In the genomic region with DNA sequence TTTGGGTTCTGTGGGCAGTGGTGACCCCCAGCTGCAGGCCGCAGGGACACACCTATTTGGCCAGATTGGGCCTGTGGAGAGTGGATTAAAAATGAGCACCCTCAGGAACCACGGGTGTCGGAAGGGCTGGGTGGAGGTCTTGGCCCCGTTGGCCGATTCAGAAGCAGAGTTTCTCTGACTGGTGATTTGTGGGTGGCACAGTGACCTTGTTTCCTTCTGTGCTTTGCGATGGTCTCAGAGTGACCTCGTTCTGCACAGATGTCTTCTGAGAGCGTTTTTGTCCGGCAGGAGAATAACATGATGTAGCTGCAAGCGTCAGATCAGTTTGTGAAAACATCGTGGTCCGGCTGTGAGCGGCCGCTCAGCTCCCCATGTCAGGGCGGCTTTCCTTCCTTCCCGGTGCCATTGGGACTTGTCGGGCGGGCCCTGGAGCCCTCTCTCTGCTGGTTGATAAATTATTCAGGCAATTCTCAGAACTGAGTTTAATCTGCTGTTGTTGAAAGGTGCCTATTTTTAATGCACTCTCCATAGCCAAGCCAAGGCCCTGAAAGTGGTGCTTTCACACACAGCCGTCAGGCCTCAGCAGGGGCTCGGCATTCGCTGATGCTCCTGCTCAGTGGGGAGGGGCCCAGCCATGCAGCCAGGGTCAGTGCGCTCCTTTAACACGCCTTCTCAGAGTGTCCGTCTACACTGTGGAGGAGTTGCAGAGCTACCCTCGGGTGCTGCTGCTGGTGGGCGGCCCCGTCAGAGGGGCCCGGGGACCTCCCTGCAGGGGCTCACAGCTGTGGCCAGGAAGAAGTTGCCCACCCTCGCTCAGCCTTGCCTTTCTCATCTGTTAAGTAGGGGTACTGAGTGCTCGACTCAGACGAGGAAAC, we compare ENCODE assay signal across 2 cellular contexts.
TF ChIP-seq lines count a peak whose summit lies in the region.

No MANE protein-coding gene starts in this region.

TF ChIP-seq in SK-N-SH, 30 proteins besides CTCF, POLR2A, EP300 and RAD21:
- TF ChIP-seq, protein P1, sequence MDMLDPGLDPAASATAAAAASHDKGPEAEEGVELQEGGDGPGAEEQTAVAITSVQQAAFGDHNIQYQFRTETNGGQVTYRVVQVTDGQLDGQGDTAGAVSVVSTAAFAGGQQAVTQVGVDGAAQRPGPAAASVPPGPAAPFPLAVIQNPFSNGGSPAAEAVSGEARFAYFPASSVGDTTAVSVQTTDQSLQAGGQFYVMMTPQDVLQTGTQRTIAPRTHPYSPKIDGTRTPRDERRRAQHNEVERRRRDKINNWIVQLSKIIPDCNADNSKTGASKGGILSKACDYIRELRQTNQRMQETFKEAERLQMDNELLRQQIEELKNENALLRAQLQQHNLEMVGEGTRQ (IDR thresholded peaks at IDR 0.05; ENCODE audit: borderline replicate concordance, low read depth, low read length), result no peak
- TF ChIP-seq CHD2 (IDR thresholded peaks at IDR 0.05; ENCODE audit: low read length, partially characterized antibody) (no peak), GATA2 (CRISPR knock-in tag; IDR thresholded peaks at IDR 0.05) (no peak), YY1 (IDR thresholded peaks at IDR 0.05; ENCODE audit: low read depth) (no peak), FOXM1 (IDR thresholded peaks at IDR 0.05; ENCODE audit: low read depth) (no peak), NFIC (IDR thresholded peaks at IDR 0.05; ENCODE audit: borderline replicate concordance) (no peak), TEAD4 (IDR thresholded peaks at IDR 0.05; ENCODE audit: borderline replicate concordance, insufficient read depth) (no peak), MEF2A (IDR thresholded peaks at IDR 0.05; ENCODE audit: borderline replicate concordance, low read depth) (no peak), RFX5 (IDR thresholded peaks at IDR 0.05; ENCODE audit: low read length) (no peak), NRF1 (IDR thresholded peaks at IDR 0.05; ENCODE audit: low read depth, low read length) (no peak), USF1 (IDR thresholded peaks at IDR 0.05; ENCODE audit: borderline replicate concordance, low read depth) (no peak), MXI1 (IDR thresholded peaks at IDR 0.05; ENCODE audit: low read depth, low read length) (no peak), GABPA (IDR thresholded peaks at IDR 0.05; ENCODE audit: low read depth) (no peak), TCF12 (IDR thresholded peaks at IDR 0.05) (no peak), SMC3 (IDR thresholded peaks at IDR 0.05; ENCODE audit: low read depth, low read length) (no peak), RCOR1 (IDR thresholded peaks at IDR 0.05; ENCODE audit: low read length) (no peak), ELF1 (IDR thresholded peaks at IDR 0.05) (no peak), FOSL2 (IDR thresholded peaks at IDR 0.05; ENCODE audit: borderline replicate concordance, low read depth) (no peak)
- TF ChIP-seq, protein P2, sequence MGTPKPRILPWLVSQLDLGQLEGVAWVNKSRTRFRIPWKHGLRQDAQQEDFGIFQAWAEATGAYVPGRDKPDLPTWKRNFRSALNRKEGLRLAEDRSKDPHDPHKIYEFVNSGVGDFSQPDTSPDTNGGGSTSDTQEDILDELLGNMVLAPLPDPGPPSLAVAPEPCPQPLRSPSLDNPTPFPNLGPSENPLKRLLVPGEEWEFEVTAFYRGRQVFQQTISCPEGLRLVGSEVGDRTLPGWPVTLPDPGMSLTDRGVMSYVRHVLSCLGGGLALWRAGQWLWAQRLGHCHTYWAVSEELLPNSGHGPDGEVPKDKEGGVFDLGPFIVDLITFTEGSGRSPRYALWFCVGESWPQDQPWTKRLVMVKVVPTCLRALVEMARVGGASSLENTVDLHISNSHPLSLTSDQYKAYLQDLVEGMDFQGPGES (IDR thresholded peaks at IDR 0.05; ENCODE audit: low read depth, low read length), result no peak
- TF ChIP-seq, protein P3, sequence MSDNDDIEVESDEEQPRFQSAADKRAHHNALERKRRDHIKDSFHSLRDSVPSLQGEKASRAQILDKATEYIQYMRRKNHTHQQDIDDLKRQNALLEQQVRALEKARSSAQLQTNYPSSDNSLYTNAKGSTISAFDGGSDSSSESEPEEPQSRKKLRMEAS (IDR thresholded peaks at IDR 0.05; ENCODE audit: low read depth), result no peak

TF ChIP-seq in SK-N-SH treated with all-trans-retinoic acid at 6 μM for 48 hours, 23 proteins besides CTCF, POLR2A, EP300 and RAD21 (continued from another document):
- TF ChIP-seq, protein P4, sequence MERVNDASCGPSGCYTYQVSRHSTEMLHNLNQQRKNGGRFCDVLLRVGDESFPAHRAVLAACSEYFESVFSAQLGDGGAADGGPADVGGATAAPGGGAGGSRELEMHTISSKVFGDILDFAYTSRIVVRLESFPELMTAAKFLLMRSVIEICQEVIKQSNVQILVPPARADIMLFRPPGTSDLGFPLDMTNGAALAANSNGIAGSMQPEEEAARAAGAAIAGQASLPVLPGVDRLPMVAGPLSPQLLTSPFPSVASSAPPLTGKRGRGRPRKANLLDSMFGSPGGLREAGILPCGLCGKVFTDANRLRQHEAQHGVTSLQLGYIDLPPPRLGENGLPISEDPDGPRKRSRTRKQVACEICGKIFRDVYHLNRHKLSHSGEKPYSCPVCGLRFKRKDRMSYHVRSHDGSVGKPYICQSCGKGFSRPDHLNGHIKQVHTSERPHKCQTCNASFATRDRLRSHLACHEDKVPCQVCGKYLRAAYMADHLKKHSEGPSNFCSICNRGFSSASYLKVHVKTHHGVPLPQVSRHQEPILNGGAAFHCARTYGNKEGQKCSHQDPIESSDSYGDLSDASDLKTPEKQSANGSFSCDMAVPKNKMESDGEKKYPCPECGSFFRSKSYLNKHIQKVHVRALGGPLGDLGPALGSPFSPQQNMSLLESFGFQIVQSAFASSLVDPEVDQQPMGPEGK (CRISPR knock-in tag; IDR thresholded peaks at IDR 0.05; ENCODE audit: borderline replicate concordance), result no peak
- no peak for TF ChIP-seq TCF4 (CRISPR knock-in tag; IDR thresholded peaks at IDR 0.05; ENCODE audit: borderline replicate concordance)
- TF ChIP-seq ZNF8 (CRISPR knock-in tag; IDR thresholded peaks at IDR 0.05), result no peak
- TF ChIP-seq OSR1 (CRISPR knock-in tag; IDR thresholded peaks at IDR 0.05), result no peak
- no peak for TF ChIP-seq ZNF70 (CRISPR knock-in tag; IDR thresholded peaks at IDR 0.05)
- TF ChIP-seq, protein P5, sequence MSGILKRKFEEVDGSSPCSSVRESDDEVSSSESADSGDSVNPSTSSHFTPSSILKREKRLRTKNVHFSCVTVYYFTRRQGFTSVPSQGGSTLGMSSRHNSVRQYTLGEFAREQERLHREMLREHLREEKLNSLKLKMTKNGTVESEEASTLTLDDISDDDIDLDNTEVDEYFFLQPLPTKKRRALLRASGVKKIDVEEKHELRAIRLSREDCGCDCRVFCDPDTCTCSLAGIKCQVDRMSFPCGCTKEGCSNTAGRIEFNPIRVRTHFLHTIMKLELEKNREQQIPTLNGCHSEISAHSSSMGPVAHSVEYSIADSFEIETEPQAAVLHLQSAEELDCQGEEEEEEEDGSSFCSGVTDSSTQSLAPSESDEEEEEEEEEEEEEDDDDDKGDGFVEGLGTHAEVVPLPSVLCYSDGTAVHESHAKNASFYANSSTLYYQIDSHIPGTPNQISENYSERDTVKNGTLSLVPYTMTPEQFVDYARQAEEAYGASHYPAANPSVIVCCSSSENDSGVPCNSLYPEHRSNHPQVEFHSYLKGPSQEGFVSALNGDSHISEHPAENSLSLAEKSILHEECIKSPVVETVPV (CRISPR knock-in tag; IDR thresholded peaks at IDR 0.05), result no peak
- no peak for TF ChIP-seq CREB5 (CRISPR knock-in tag; IDR thresholded peaks at IDR 0.05; ENCODE audit: low read depth)
- TF ChIP-seq ARNTL (CRISPR knock-in tag; IDR thresholded peaks at IDR 0.05; ENCODE audit: borderline replicate concordance, low read depth), result no peak
- TF ChIP-seq, protein P6, sequence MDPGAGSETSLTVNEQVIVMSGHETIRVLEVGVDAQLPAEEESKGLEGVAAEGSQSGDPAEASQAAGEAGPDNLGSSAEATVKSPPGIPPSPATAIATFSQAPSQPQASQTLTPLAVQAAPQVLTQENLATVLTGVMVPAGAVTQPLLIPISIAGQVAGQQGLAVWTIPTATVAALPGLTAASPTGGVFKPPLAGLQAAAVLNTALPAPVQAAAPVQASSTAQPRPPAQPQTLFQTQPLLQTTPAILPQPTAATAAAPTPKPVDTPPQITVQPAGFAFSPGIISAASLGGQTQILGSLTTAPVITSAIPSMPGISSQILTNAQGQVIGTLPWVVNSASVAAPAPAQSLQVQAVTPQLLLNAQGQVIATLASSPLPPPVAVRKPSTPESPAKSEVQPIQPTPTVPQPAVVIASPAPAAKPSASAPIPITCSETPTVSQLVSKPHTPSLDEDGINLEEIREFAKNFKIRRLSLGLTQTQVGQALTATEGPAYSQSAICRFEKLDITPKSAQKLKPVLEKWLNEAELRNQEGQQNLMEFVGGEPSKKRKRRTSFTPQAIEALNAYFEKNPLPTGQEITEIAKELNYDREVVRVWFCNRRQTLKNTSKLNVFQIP (CRISPR knock-in tag; IDR thresholded peaks at IDR 0.05; ENCODE audit: borderline replicate concordance, low read depth), result no peak
